In the genomic region with DNA sequence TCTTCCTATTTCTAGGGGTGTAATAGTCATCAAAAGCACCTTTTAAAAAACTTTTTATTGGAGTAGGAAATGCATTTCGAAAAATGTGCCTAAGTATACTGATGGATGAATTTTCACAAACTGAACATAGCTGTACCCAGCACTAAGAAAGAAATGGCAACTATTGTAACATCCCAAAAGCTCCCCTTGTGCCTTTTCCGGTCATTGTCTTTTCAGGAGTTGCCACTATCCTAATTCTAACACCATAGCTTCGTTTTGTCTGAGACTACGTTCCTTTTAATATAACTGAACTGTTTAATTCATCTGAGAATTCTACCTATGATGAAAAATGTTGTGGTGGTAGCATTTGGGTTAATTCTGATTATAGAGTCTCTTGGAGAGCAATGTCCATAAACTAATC, we compare ENCODE assay signal across 1 cellular context.
TF ChIP-seq lines count a peak whose summit lies in the region.

No MANE protein-coding gene starts in this region.

TF ChIP-seq in K562, 482 proteins besides CTCF, POLR2A, EP300 and RAD21 (continued from another document):
- TF ChIP-seq RERE (CRISPR knock-in tag; IDR thresholded peaks at IDR 0.05; ENCODE audit: borderline replicate concordance) (no peak), TBP (optimal IDR thresholded peaks at IDR 0.05; ENCODE audit: low read depth, low read length) (no peak), ELF1 (tag; IDR thresholded peaks at IDR 0.05) (no peak), ZKSCAN3 (CRISPR knock-in tag; IDR thresholded peaks at IDR 0.05) (no peak)
